In genomic region chr4:76539979-76540378, GRCh38 we compare ENCODE assay signal across 22 cellular contexts.
DNase-seq lines count a peak whose midpoint lies in the region; FAIRE-seq and TF ChIP-seq lines count a peak whose summit lies in the region.
"Had no signal": no experiment of that assay in that cellular context is flagged by ENCODE, and none has a peak within 500 bp of the region (broad histone marks: within the 10 kb centered on the region; RNA-seq: fewer than 3 reads in every experiment).

No MANE protein-coding gene starts in this region.

- no peaks in the 10 kb centered on the region for H3K36me3 ChIP-seq in Caco-2 (ENCODE audit: control insufficient read depth, insufficient read depth, low read length)
- no peaks in the 10 kb centered on the region for H3K36me3 ChIP-seq in H1 (ENCODE audit: control insufficient read depth in 2 of 4, insufficient read depth in 4 of 4, low read length in 3 of 4)
- no peaks in the 10 kb centered on the region for H3K36me3 ChIP-seq in CD4-positive, alpha-beta memory T cell (ENCODE audit: insufficient read depth, low read length)
- H3K36me3 ChIP-seq: gastrocnemius medialis, SJCRH30 had no signal

- no peak overlapping the region for H2BK12ac ChIP-seq in H1 (ENCODE audit: low read depth, low read length)

- BruUV-seq in Caco-2 (replicated peaks; lab: Mats Ljungman, UMichigan) = no TSS peak

- H2AFZ ChIP-seq in H1 (ENCODE audit: low read length) = no peak overlapping the region

- H3K9ac ChIP-seq in H1 (replicated peaks in 1 of 4; ENCODE audit: extremely low read depth in 1 of 4, low read depth in 3 of 4, low read length in 3 of 4) = no peak overlapping the region

- intact Hi-C loops in Caco-2 (cut with micrococcal nuclease; ENCODE audit: unreplicated experiment) = no loop called here
- intact Hi-C loops in CD4-positive, alpha-beta memory T cell (cut with micrococcal nuclease) = no loop called here

- H4K20me1 ChIP-seq in H1 (replicated peaks in 1 of 2; ENCODE audit: control insufficient read depth in 1 of 2, insufficient read depth in 2 of 2, low read length in 2 of 2) = no peaks in the 10 kb centered on the region

- H3K9me3 Mint-ChIP-seq in Caco-2 (ENCODE audit: unreplicated experiment) = no peaks in the 10 kb centered on the region
- H3K9me3 Mint-ChIP-seq in CD4-positive, alpha-beta memory T cell = peaks cover 0 to 2% (median 0%) of the 10 kb centered on the region in 8 donors
- H3K9me3 Mint-ChIP-seq: activated naive CD8-positive, alpha-beta T cell treated with anti-CD3 and anti-CD28 coated beads for 36 hours; central memory CD8-positive, alpha-beta T cell had no signal

- no peaks in the 10 kb centered on the region for H3K27me3 Mint-ChIP-seq in Caco-2 (ENCODE audit: insufficient read depth, unreplicated experiment)
- peaks cover 3 to 6% of the 10 kb centered on the region in 2 donors for H3K27me3 Mint-ChIP-seq in CD4-positive, alpha-beta memory T cell
- H3K27me3 Mint-ChIP-seq: progenitor cell of endocrine pancreas had no signal

- no peaks in the 10 kb centered on the region for H3K9me3 ChIP-seq in Caco-2
- H3K9me3 ChIP-seq in H1 (ENCODE audit: insufficient read depth in 2 of 2, low read depth in 1 of 2, low read length in 1 of 2) = peaks cover 0 to 7% of the 10 kb centered on the region in 2 experiments; a peak in 1 of 4 replicates
- no peaks in the 10 kb centered on the region for H3K9me3 ChIP-seq in CD4-positive, alpha-beta memory T cell (ENCODE audit: control insufficient read depth in 1 of 2, low read length in 2 of 2)
- H3K9me3 ChIP-seq: gastrocnemius medialis, SJCRH30 had no signal

- H3K4me1 ChIP-seq in Caco-2 (peaks cover 31% of the 10 kb centered on the region), H1 (replicated peaks in 1 of 4; ENCODE audit: control insufficient read depth in 3 of 4, insufficient read depth in 4 of 4, low read length in 3 of 4) (peaks cover 0 to 10% (median 2%) of the 10 kb centered on the region in 4 experiments; a peak in 3 of 7 replicates)
- H3K4me1 ChIP-seq in CD4-positive, alpha-beta memory T cell (ENCODE audit: insufficient read depth, low read length) = peaks cover 4% of the 10 kb centered on the region
- H3K4me1 ChIP-seq: gastrocnemius medialis had no signal

- no peak overlapping the region for H4K8ac ChIP-seq in H1 (ENCODE audit: extremely low read depth, insufficient read depth, low read length)

- no peaks in the 10 kb centered on the region; the same call in 1 of the 2 replicates for H3K23me2 ChIP-seq in H1 (ENCODE audit: low read depth, low read length)

- no peaks in the 10 kb centered on the region for H3K79me2 ChIP-seq in H1 (ENCODE audit: control insufficient read depth in 1 of 2, insufficient read depth in 2 of 2, low read length in 2 of 2)

- no peaks in the 10 kb centered on the region for H3K36me3 Mint-ChIP-seq in Caco-2 (ENCODE audit: insufficient read depth, unreplicated experiment)
- H3K36me3 Mint-ChIP-seq in CD4-positive, alpha-beta memory T cell = no peaks in the 10 kb centered on the region
- H3K36me3 Mint-ChIP-seq: activated naive CD8-positive, alpha-beta T cell treated with anti-CD3 and anti-CD28 coated beads for 36 hours had no signal

- no peak overlapping the region for H3K14ac ChIP-seq in H1 (ENCODE audit: insufficient read length)

- no peak overlapping the region for H3K18ac ChIP-seq in H1 (ENCODE audit: extremely low read depth, low read length)

- CTCF ChIA-PET in Caco-2 (lab: Charles Lee) (interaction anchor here (1.0 kb wide), 1 partner anchor 23 kb away, joined by 3 read pairs; no protein-coding TSS in a partner anchor), H1 (lab: Charles Lee; ENCODE audit: partially characterized antibody) (interaction anchor here (0.7 to 1.7 kb wide), 4 partner anchors 11 to 173 kb away, joined by 3 to 5 read pairs (median 4); no protein-coding TSS in a partner anchor)
- CTCF ChIA-PET in CD4-positive, alpha-beta memory T cell (lab: Charles Lee; ENCODE audit: partially characterized antibody) = no interaction called here

- no peak overlapping the region for H3K27ac Mint-ChIP-seq in Caco-2 (ENCODE audit: unreplicated experiment)
- no peak overlapping the region for H3K27ac Mint-ChIP-seq in CD4-positive, alpha-beta memory T cell
- H3K27ac Mint-ChIP-seq: activated naive CD8-positive, alpha-beta T cell treated with anti-CD3 and anti-CD28 coated beads for 36 hours; progenitor cell of endocrine pancreas; stimulated activated naive CD8-positive, alpha-beta T cell treated with anti-CD3 and anti-CD28 coated beads, Interleukin-15, amount 100 ng/mL, for 72 hours had no signal

- H3K27me3 ChIP-seq in Caco-2 (replicated peaks; ENCODE audit: control insufficient read depth, insufficient read depth, low read length) (no peaks in the 10 kb centered on the region), H1 (replicated peaks in 1 of 4; ENCODE audit: control insufficient read depth in 3 of 4, extremely low read depth in 1 of 4, insufficient read depth in 3 of 4, low read length in 3 of 4) (no peaks in the 10 kb centered on the region)
- H3K27me3 ChIP-seq in CD4-positive, alpha-beta memory T cell (ENCODE audit: insufficient read depth, low read length) = no peaks in the 10 kb centered on the region
- H3K27me3 ChIP-seq: gastrocnemius medialis, SJCRH30 had no signal

- no peak overlapping the region for H3K23ac ChIP-seq in H1 (ENCODE audit: insufficient read length)

- no peak overlapping the region for H2BK20ac ChIP-seq in H1 (ENCODE audit: low read length)

- no peak overlapping the region for H2BK15ac ChIP-seq in H1 (ENCODE audit: low read length)

- H4K5ac ChIP-seq in H1 (ENCODE audit: insufficient read length, low read depth, low read length) = no peak overlapping the region

- H3K4me3 ChIP-seq in Caco-2 (ENCODE audit: low read depth, low read length) (no peak overlapping the region), H1 (ENCODE audit: extremely low read depth in 1 of 4, insufficient read depth in 2 of 4, low read depth in 3 of 4, low read length in 4 of 4) (no peak overlapping the region)
- no peak overlapping the region for H3K4me3 ChIP-seq in CD4-positive, alpha-beta memory T cell (ENCODE audit: low read length in 2 of 2)
- H3K4me3 ChIP-seq: gastrocnemius medialis, SJCRH30 had no signal

- no peak overlapping the region for H2AK5ac ChIP-seq in H1 (ENCODE audit: low read depth, low read length)

- FAIRE-seq in H1 (lab: Jason Lieb, UNC) = no peak
- FAIRE-seq: D721Med, GM18507, islet of Langerhans, TTC549 had no signal

- TF ChIP-seq RAD21 in Ishikawa (IDR thresholded peaks at IDR 0.05; ENCODE audit: low read depth) (peak; percentile 28; the same call in 1 of the 2 replicates), H1 (IDR thresholded peaks at IDR 0.05 in 1 of 2, conservative IDR thresholded peaks at IDR 0.05 in 1 of 2; ENCODE audit: low read depth in 2 of 2, low read length in 2 of 2) (no peak)

- no peak overlapping the region for H3K4ac ChIP-seq in H1 (replicated peaks; ENCODE audit: insufficient read length, low read depth, low read length)

- TF ChIP-seq CTCF in Caco-2 (IDR thresholded peaks at IDR 0.05; ENCODE audit: insufficient read depth in 1 of 2, low read depth in 1 of 2, low read length in 1 of 2, severe bottlenecking in 1 of 2, unreplicated experiment in 1 of 2) (no peak), H1 (IDR thresholded peaks at IDR 0.05; ENCODE audit: control extremely low read depth in 1 of 3, insufficient read depth in 1 of 3, low read depth in 1 of 3, low read length in 3 of 3) (no peak)

- H2BK120ac ChIP-seq in H1 (replicated peaks; ENCODE audit: low read depth, low read length) = no peak overlapping the region

- TF ChIP-seq EP300 in Ishikawa (IDR thresholded peaks at IDR 0.05; ENCODE audit: borderline replicate concordance) = peak; percentile 100
- no peak for TF ChIP-seq EP300 in H1 (IDR thresholded peaks at IDR 0.05; ENCODE audit: borderline replicate concordance in 1 of 2, low read depth in 2 of 2, low read length in 2 of 2)

- no peaks in the 10 kb centered on the region for H3K79me1 ChIP-seq in H1 (ENCODE audit: low read depth, low read length)

- DNase-seq in Caco-2 (peak; percentile 15 to 56), H1 (ENCODE audit: low read depth in 1 of 2, low spot score in 2 of 2) (no peak), myocyte (ENCODE audit: low read depth) (peak; percentile 57), T-helper 9 cell (no peak), DMS53 (lab: John Stamatoyannopoulos, UW) (no peak), occipital lobe (lab: John Stamatoyannopoulos, UW) (no peak)
- DNase-seq in CD4-positive, alpha-beta memory T cell = no peak
- DNase-seq: activated CD4-positive, alpha-beta T cell treated with anti-CD3 and anti-CD28 coated beads, Interleukin-2, amount 50 U/mL, for 48 hours; activated naive CD8-positive, alpha-beta T cell treated with anti-CD3 and anti-CD28 coated beads for 36 hours; activated T-cell treated with anti-CD3 and anti-CD28 coated beads, Interleukin-2, amount 50 U/mL, for 48 hours; gastrocnemius medialis; NCI-H2029; NCI-H510A treated with DMSO at 0.1 percent for 48 hours; SJCRH30; stimulated activated naive CD8-positive, alpha-beta T cell treated with anti-CD3 and anti-CD28 coated beads, Interleukin-15, amount 100 ng/mL, for 72 hours had no signal

- H3K4me1 Mint-ChIP-seq in Caco-2 (ENCODE audit: low read depth, unreplicated experiment) = peaks cover 14% of the 10 kb centered on the region
- H3K4me1 Mint-ChIP-seq in CD4-positive, alpha-beta memory T cell = peaks cover 0 to 4% (median under 1%) of the 10 kb centered on the region in 4 donors
- H3K4me1 Mint-ChIP-seq: central memory CD8-positive, alpha-beta T cell had no signal

- no peak overlapping the region for H3K4me2 ChIP-seq in H1 (ENCODE audit: insufficient read depth in 1 of 2, low read depth in 2 of 2, low read length in 2 of 2)

- H3K56ac ChIP-seq in H1 (replicated peaks; ENCODE audit: insufficient read length, low read depth, low read length) = no peak overlapping the region

- no peak overlapping the region for H4K91ac ChIP-seq in H1 (replicated peaks; ENCODE audit: insufficient read length, low read length)

- no peak overlapping the region for H3K4me3 Mint-ChIP-seq in Caco-2 (ENCODE audit: unreplicated experiment)
- no peak overlapping the region for H3K4me3 Mint-ChIP-seq in CD4-positive, alpha-beta memory T cell
- H3K4me3 Mint-ChIP-seq: activated naive CD8-positive, alpha-beta T cell treated with anti-CD3 and anti-CD28 coated beads for 36 hours; central memory CD8-positive, alpha-beta T cell; stimulated activated naive CD8-positive, alpha-beta T cell treated with anti-CD3 and anti-CD28 coated beads, Interleukin-15, amount 100 ng/mL, for 72 hours had no signal

- WGBS in H1 (ENCODE audit: extremely low coverage in 1 of 2, insufficient coverage in 1 of 2, insufficient read length in 1 of 2, insufficient replicate concordance in 2 of 2, low coverage in 1 of 2, low lambda C conversion rate in 2 of 2, missing lambda C conversion rate in 1 of 2), 2 experiments = 80% methylated on average over 6 of the region's 6 CpGs; no CpG with 5 or more reads in 1 of the 2 experiments

- no peak overlapping the region for H3K27ac ChIP-seq in H1 (ENCODE audit: low read depth, low read length)
- no peak overlapping the region for H3K27ac ChIP-seq in CD4-positive, alpha-beta memory T cell (ENCODE audit: low read depth, low read length)
- H3K27ac ChIP-seq: gastrocnemius medialis, SJCRH30 had no signal

- no peak overlapping the region for H2BK5ac ChIP-seq in H1 (ENCODE audit: low read depth, low read length)

- no peak for TF ChIP-seq POLR2A in H1 (IDR thresholded peaks at IDR 0.05; ENCODE audit: control extremely low read depth in 1 of 2, low read depth in 2 of 2, low read length in 2 of 2)

- POLR2A ChIA-PET in Caco-2 (lab: Charles Lee) (no interaction called here), H1 (lab: Charles Lee; ENCODE audit: partially characterized antibody) (interaction anchor here (1.3 to 1.6 kb wide), 3 partner anchors 9 to 16 kb away, joined by 3 to 4 read pairs (median 3); no protein-coding TSS in a partner anchor)
- POLR2A ChIA-PET in CD4-positive, alpha-beta memory T cell (lab: Charles Lee; ENCODE audit: partially characterized antibody) = no interaction called here

Comparison
In these comparisons a context has a peak if more than half of its experiments do, and no peak if none do; other contexts are left out.
1. DNase-seq: peak in Caco-2 (2 of 2) and myocyte (single experiment); none in H1 (0 of 2), T-helper 9 cell (single experiment), DMS53 (single experiment), CD4-positive, alpha-beta memory T cell (0 of 5) and occipital lobe (single experiment).